Comparison of ENCODE assay signal across 1 cellular context in genomic region chr7:122143751-122144711, GRCh38.
TF ChIP-seq lines count a peak whose summit lies in the region.

Gene AASS, minus strand, starts transcription at chr7:122144249. Its CDS starts 10,523 bp downstream, at chr7:122133726.

TF ChIP-seq in HepG2, 621 proteins besides CTCF, POLR2A, EP300 and RAD21 (continued from another document and continues in another):
- TF ChIP-seq BRF2 (CRISPR knock-in tag; IDR thresholded peaks at IDR 0.05) (no peak), REPIN1 (CRISPR knock-in tag; IDR thresholded peaks at IDR 0.05; ENCODE audit: borderline replicate concordance, low read depth) (no peak; the same call in 1 of the 2 replicates), TSC22D2 (CRISPR knock-in tag; IDR thresholded peaks at IDR 0.05; ENCODE audit: borderline replicate concordance) (no peak; the same call in 1 of the 2 replicates), ISX (CRISPR knock-in tag; conservative IDR thresholded peaks at IDR 0.05) (no peak), ZBTB42 (CRISPR knock-in tag; IDR thresholded peaks at IDR 0.05) (no peak), FLYWCH1 (CRISPR knock-in tag; IDR thresholded peaks at IDR 0.05) (no peak), ZNF614 (CRISPR knock-in tag; IDR thresholded peaks at IDR 0.05; ENCODE audit: borderline replicate concordance) (0 out of 2 replicates have a peak, but pooled peaks have one; percentile 19), POLR2G (IDR thresholded peaks at IDR 0.05; ENCODE audit: low read depth, low read length) (peak; percentile 59), FOXO4 (CRISPR knock-in tag; conservative IDR thresholded peaks at IDR 0.05) (no peak), ZNF382 (CRISPR knock-in tag; IDR thresholded peaks at IDR 0.05; ENCODE audit: borderline replicate concordance) (no peak), THAP7 (CRISPR knock-in tag; IDR thresholded peaks at IDR 0.05) (no peak), ZFP82 (CRISPR knock-in tag; IDR thresholded peaks at IDR 0.05; ENCODE audit: borderline replicate concordance) (no peak), NPAS2 (CRISPR knock-in tag; IDR thresholded peaks at IDR 0.05; ENCODE audit: borderline replicate concordance) (no peak), ADNP (CRISPR knock-in tag; IDR thresholded peaks at IDR 0.05) (no peak), ZNF790 (CRISPR knock-in tag; IDR thresholded peaks at IDR 0.05; ENCODE audit: borderline replicate concordance) (no peak), ZNF234 (CRISPR knock-in tag; conservative IDR thresholded peaks at IDR 0.05) (no peak), REXO4 (CRISPR knock-in tag; IDR thresholded peaks at IDR 0.05; ENCODE audit: borderline replicate concordance) (no peak), ZNF616 (CRISPR knock-in tag; IDR thresholded peaks at IDR 0.05; ENCODE audit: low read depth) (no peak), ZC3H4 (CRISPR knock-in tag; IDR thresholded peaks at IDR 0.05; ENCODE audit: borderline replicate concordance) (no peak), MIER2 (CRISPR knock-in tag; IDR thresholded peaks at IDR 0.05) (no peak), ZSCAN31 (CRISPR knock-in tag; IDR thresholded peaks at IDR 0.05; ENCODE audit: low read depth) (peak; percentile 33; the same call in 1 of the 2 replicates), SMARCC2 (IDR thresholded peaks at IDR 0.05) (no peak), ZNF44 (CRISPR knock-in tag; IDR thresholded peaks at IDR 0.05) (no peak; the same call in 1 of the 2 replicates), BRCA1 (CRISPR knock-in tag; IDR thresholded peaks at IDR 0.05) (no peak), MEIS2 (CRISPR knock-in tag; IDR thresholded peaks at IDR 0.05) (no peak), PHF8 (CRISPR knock-in tag; IDR thresholded peaks at IDR 0.05) (peak; percentile 81), DBP (CRISPR knock-in tag; IDR thresholded peaks at IDR 0.05; ENCODE audit: not compliant biosample characterization) (no peak), ZNF230 (CRISPR knock-in tag; IDR thresholded peaks at IDR 0.05) (no peak; the same call in 1 of the 2 replicates), FOXA1 (IDR thresholded peaks at IDR 0.05) (no peak), FOXA1 (CRISPR knock-in tag; IDR thresholded peaks at IDR 0.05) (no peak; the same call in 1 of the 2 replicates), ZNF777 (CRISPR knock-in tag; IDR thresholded peaks at IDR 0.05) (no peak), ZNF136 (CRISPR knock-in tag; IDR thresholded peaks at IDR 0.05; ENCODE audit: low read depth) (no peak), MEF2D (CRISPR knock-in tag; IDR thresholded peaks at IDR 0.05) (peak; percentile 61), ZNF883 (CRISPR knock-in tag; IDR thresholded peaks at IDR 0.05; ENCODE audit: not compliant biosample characterization) (no peak), ZNF317 (CRISPR knock-in tag; IDR thresholded peaks at IDR 0.05) (0 out of 2 replicates have a peak, but pooled peaks have one; percentile 65), ZNF772 (CRISPR knock-in tag; IDR thresholded peaks at IDR 0.05) (no peak; the same call in 1 of the 2 replicates), MXI1 (IDR thresholded peaks at IDR 0.05; ENCODE audit: borderline replicate concordance, low read depth, low read length) (no peak), CHCHD3 (CRISPR knock-in tag; IDR thresholded peaks at IDR 0.05) (no peak), SP140L (CRISPR knock-in tag; IDR thresholded peaks at IDR 0.05; ENCODE audit: borderline replicate concordance) (no peak), ZBTB8A (CRISPR knock-in tag; IDR thresholded peaks at IDR 0.05; ENCODE audit: borderline replicate concordance, low read depth) (no peak), ZFP62 (CRISPR knock-in tag; IDR thresholded peaks at IDR 0.05) (no peak), ZNF362 (CRISPR knock-in tag; IDR thresholded peaks at IDR 0.05; ENCODE audit: borderline replicate concordance) (no peak), LCORL (IDR thresholded peaks at IDR 0.05) (no peak), LCORL (CRISPR knock-in tag; IDR thresholded peaks at IDR 0.05) (peak; percentile 32; the same call in 1 of the 2 replicates), ZNF33A (CRISPR knock-in tag; IDR thresholded peaks at IDR 0.05; ENCODE audit: borderline replicate concordance) (no peak)
- TF ChIP-seq, protein P1, sequence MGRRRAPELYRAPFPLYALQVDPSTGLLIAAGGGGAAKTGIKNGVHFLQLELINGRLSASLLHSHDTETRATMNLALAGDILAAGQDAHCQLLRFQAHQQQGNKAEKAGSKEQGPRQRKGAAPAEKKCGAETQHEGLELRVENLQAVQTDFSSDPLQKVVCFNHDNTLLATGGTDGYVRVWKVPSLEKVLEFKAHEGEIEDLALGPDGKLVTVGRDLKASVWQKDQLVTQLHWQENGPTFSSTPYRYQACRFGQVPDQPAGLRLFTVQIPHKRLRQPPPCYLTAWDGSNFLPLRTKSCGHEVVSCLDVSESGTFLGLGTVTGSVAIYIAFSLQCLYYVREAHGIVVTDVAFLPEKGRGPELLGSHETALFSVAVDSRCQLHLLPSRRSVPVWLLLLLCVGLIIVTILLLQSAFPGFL (CRISPR knock-in tag; IDR thresholded peaks at IDR 0.05): no peak
- TF ChIP-seq, protein P2, sequence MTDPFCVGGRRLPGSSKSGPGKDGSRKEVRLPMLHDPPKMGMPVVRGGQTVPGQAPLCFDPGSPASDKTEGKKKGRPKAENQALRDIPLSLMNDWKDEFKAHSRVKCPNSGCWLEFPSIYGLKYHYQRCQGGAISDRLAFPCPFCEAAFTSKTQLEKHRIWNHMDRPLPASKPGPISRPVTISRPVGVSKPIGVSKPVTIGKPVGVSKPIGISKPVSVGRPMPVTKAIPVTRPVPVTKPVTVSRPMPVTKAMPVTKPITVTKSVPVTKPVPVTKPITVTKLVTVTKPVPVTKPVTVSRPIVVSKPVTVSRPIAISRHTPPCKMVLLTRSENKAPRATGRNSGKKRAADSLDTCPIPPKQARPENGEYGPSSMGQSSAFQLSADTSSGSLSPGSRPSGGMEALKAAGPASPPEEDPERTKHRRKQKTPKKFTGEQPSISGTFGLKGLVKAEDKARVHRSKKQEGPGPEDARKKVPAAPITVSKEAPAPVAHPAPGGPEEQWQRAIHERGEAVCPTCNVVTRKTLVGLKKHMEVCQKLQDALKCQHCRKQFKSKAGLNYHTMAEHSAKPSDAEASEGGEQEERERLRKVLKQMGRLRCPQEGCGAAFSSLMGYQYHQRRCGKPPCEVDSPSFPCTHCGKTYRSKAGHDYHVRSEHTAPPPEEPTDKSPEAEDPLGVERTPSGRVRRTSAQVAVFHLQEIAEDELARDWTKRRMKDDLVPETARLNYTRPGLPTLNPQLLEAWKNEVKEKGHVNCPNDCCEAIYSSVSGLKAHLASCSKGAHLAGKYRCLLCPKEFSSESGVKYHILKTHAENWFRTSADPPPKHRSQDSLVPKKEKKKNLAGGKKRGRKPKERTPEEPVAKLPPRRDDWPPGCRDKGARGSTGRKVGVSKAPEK (CRISPR knock-in tag; IDR thresholded peaks at IDR 0.05; ENCODE audit: borderline replicate concordance): peak; percentile 79; the same call in 1 of the 2 replicates
- TF ChIP-seq, protein P3, sequence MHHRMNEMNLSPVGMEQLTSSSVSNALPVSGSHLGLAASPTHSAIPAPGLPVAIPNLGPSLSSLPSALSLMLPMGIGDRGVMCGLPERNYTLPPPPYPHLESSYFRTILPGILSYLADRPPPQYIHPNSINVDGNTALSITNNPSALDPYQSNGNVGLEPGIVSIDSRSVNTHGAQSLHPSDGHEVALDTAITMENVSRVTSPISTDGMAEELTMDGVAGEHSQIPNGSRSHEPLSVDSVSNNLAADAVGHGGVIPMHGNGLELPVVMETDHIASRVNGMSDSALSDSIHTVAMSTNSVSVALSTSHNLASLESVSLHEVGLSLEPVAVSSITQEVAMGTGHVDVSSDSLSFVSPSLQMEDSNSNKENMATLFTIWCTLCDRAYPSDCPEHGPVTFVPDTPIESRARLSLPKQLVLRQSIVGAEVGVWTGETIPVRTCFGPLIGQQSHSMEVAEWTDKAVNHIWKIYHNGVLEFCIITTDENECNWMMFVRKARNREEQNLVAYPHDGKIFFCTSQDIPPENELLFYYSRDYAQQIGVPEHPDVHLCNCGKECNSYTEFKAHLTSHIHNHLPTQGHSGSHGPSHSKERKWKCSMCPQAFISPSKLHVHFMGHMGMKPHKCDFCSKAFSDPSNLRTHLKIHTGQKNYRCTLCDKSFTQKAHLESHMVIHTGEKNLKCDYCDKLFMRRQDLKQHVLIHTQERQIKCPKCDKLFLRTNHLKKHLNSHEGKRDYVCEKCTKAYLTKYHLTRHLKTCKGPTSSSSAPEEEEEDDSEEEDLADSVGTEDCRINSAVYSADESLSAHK (CRISPR knock-in tag; IDR thresholded peaks at IDR 0.05; ENCODE audit: borderline replicate concordance): no peak
- TF ChIP-seq, protein P4, sequence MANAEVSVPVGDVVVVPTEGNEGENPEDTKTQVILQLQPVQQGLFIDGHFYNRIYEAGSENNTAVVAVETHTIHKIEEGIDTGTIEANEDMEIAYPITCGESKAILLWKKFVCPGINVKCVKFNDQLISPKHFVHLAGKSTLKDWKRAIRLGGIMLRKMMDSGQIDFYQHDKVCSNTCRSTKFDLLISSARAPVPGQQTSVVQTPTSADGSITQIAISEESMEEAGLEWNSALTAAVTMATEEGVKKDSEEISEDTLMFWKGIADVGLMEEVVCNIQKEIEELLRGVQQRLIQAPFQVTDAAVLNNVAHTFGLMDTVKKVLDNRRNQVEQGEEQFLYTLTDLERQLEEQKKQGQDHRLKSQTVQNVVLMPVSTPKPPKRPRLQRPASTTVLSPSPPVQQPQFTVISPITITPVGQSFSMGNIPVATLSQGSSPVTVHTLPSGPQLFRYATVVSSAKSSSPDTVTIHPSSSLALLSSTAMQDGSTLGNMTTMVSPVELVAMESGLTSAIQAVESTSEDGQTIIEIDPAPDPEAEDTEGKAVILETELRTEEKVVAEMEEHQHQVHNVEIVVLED (CRISPR knock-in tag; IDR thresholded peaks at IDR 0.05; ENCODE audit: borderline replicate concordance): peak; percentile 25; the same call in 1 of the 2 replicates
